Comparison of ENCODE assay signal across 15 cellular contexts in genomic region chr5:82334856-82335255, GRCh38. TPM values are rescaled to one million over a fixed set of nuclear protein-coding genes. Genes with fewer than 3 reads are reported as not detected.
DNase-seq lines count a peak whose midpoint lies in the region; ATAC-seq and TF ChIP-seq lines count a peak whose summit lies in the region.
"Had no signal": no experiment of that assay in that cellular context is flagged by ENCODE, and none has a peak within 500 bp of the region (broad histone marks: within the 10 kb centered on the region; RNA-seq: fewer than 3 reads in every experiment).

No MANE protein-coding gene starts in this region.

- no peak for TF ChIP-seq POLR2A in breast epithelium (IDR thresholded peaks at IDR 0.05)

- no peak overlapping the region for H3K4me3 ChIP-seq in breast epithelium
- H3K4me3 ChIP-seq in choroid plexus epithelial cell (ENCODE audit: low read depth, low read length) = no peak overlapping the region
- no peak overlapping the region for H3K4me3 ChIP-seq in mesodermal cell (ENCODE audit: extremely low read depth, insufficient read depth, low read length, poor library complexity, severe bottlenecking)

- CTCF ChIA-PET in MCF 10A (lab: Yijun Ruan, JAX) = interaction anchor here (0.7 to 1.3 kb wide), 4 partner anchors 9 to 18 kb away, joined by 3 read pairs; no protein-coding TSS in a partner anchor

- no TSS peak for BruUV-seq in MCF 10A (replicated peaks; lab: Mats Ljungman, UMichigan)

- 77 to 85% methylated on average over 3 to 4 of the region's 4 CpGs for WGBS in mesodermal cell (ENCODE audit: insufficient coverage in 2 of 2), 2 experiments

- H3K27ac ChIP-seq in breast epithelium = peak overlapping the region; percentile 56 to 70
- peak overlapping the region; percentile 93 for H3K27ac ChIP-seq in mesodermal cell (ENCODE audit: low read depth, low read length, severe bottlenecking)

- DNase-seq in breast epithelium (ENCODE audit: low spot score in 2 of 2) = no peak
- no peak for DNase-seq in MCF 10A (ENCODE audit: unreplicated experiment)
- DNase-seq in choroid plexus epithelial cell (ENCODE audit: low read depth) = peak; percentile 97
- DNase-seq in DMS153 (lab: John Stamatoyannopoulos, UW) = no peak
- DNase-seq in hypothalamus (lab: John Stamatoyannopoulos, UW) = no peak
- DNase-seq in head of caudate nucleus = no peak
- DNase-seq: activated CD4-positive, alpha-beta T cell treated with anti-CD3 and anti-CD28 coated beads for 48 hours; NCI-H187; RPMI8226; stimulated activated CD4-positive, alpha-beta T cell treated with anti-CD3 and anti-CD28 coated beads, Interleukin-1b, Interleukin-23, amount 100 ng/mL, for 48 hours; substantia nigra had no signal

- intact Hi-C loops in breast epithelium (cut with DNase I; ENCODE audit: low total_unique reads) (no loop called here), MCF 10A (cut with micrococcal nuclease) (no loop called here), head of caudate nucleus (cut with DNase I) (no loop called here)

- no peaks in the 10 kb centered on the region for H3K36me3 ChIP-seq in breast epithelium
- H3K36me3 ChIP-seq in mesodermal cell (ENCODE audit: control insufficient read depth, insufficient read depth, low read length) = no peaks in the 10 kb centered on the region

- ATAC-seq in HG02981 (IDR thresholded peaks at IDR 0.05; ENCODE audit: unreplicated experiment) = no peak
- ATAC-seq: esophagus mucosa had no signal

- H3K9me3 Mint-ChIP-seq in MCF 10A (ENCODE audit: unreplicated experiment) = no peaks in the 10 kb centered on the region

- H3K27ac Mint-ChIP-seq in MCF 10A (ENCODE audit: low read depth, unreplicated experiment) = no peak overlapping the region
- H3K27ac Mint-ChIP-seq: activated naive CD8-positive, alpha-beta T cell had no signal

- H3K9me3 ChIP-seq in breast epithelium (no peaks in the 10 kb centered on the region), mesodermal cell (ENCODE audit: control insufficient read depth, low read length) (no peaks in the 10 kb centered on the region)

- H3K27me3 ChIP-seq in breast epithelium = no peaks in the 10 kb centered on the region

- H3K36me3 Mint-ChIP-seq in MCF 10A (ENCODE audit: insufficient read depth, unreplicated experiment) = peaks cover 6% of the 10 kb centered on the region
- H3K36me3 Mint-ChIP-seq: activated naive CD8-positive, alpha-beta T cell had no signal

- no peaks in the 10 kb centered on the region for H3K4me1 Mint-ChIP-seq in MCF 10A (ENCODE audit: insufficient read depth, unreplicated experiment)

- no peak for TF ChIP-seq CTCF in breast epithelium (IDR thresholded peaks at IDR 0.05)
- TF ChIP-seq CTCF in MCF 10A (IDR thresholded peaks at IDR 0.05; ENCODE audit: unreplicated experiment) = no peak
- no peak for TF ChIP-seq CTCF in choroid plexus epithelial cell (conservative IDR thresholded peaks at IDR 0.05; ENCODE audit: low read depth, low read length)

- no peaks in the 10 kb centered on the region for H3K27me3 Mint-ChIP-seq in MCF 10A (ENCODE audit: insufficient read depth, unreplicated experiment)

- POLR2A ChIA-PET in MCF 10A (lab: Yijun Ruan, JAX) = interaction anchor here (0.9 kb wide), 1 partner anchor 17 kb away, joined by 3 read pairs; no protein-coding TSS in a partner anchor

- H3K4me1 ChIP-seq in breast epithelium (no peaks in the 10 kb centered on the region), mesodermal cell (ENCODE audit: control insufficient read depth, insufficient read depth, low read length, poor library complexity, severe bottlenecking) (peaks cover 43% of the 10 kb centered on the region)

- H3K4me3 Mint-ChIP-seq in MCF 10A (ENCODE audit: unreplicated experiment) = no peak overlapping the region
- H3K4me3 Mint-ChIP-seq: activated naive CD8-positive, alpha-beta T cell had no signal

RNA-seq across cellular contexts. Expression of gene RPS23, which starts 56.7 kb away (rescaled TPM):
- total RNA-seq in breast epithelium = 1,000 to 10,000 TPM; 3,055 to 5,353 (median 4,143) TPM
- 2,870 and 3,151 TPM in 2 replicates for total RNA-seq in MCF 10A (2022)
- 2,481 TPM for polyA plus RNA-seq in mesodermal cell (2013, experiment 1 of 2)
- 2,521 TPM for polyA plus RNA-seq in mesodermal cell (2013, experiment 2 of 2)
